Comparison of ENCODE assay signal across 15 cellular contexts in the genomic region with DNA sequence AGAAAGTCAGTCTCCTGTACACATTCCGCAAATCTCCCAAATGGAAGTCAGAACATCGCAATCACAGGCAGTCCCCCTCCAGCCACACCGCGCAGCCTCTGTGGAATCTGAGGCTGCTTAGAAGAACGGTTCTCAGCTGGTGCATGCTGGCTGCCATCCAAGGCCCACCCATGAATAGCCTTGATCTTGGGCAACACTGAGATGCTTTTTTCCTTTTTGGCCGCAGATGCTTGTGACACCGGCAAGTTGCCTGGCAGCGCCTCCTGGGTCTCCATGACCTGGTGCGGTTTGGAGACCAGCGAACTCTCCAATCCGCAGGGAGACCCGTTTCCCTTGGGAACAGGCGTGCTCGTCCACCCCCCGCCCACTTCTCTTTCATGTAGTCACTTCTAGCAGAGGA.
DNase-seq lines count a peak whose midpoint lies in the region; ATAC-seq and TF ChIP-seq lines count a peak whose summit lies in the region.
"Had no signal": no experiment of that assay in that cellular context is flagged by ENCODE, and none has a peak within 500 bp of the region (broad histone marks: within the 10 kb centered on the region; RNA-seq: fewer than 3 reads in every experiment).

No MANE protein-coding gene starts in this region.

- ATAC-seq in HG03571 (IDR thresholded peaks at IDR 0.05; ENCODE audit: unreplicated experiment), result no peak
- ATAC-seq: stimulated activated naive B cell treated with anti-CD40 and anti-IgM and Interleukin-4, amounts not matched to agents 10 μg/mL and 1 μg/mL and 100 μg/mL, for 72 hours had no signal

- DNase-seq in EL (peak; percentile 9), NCI-H2196 treated with DMSO at 0.1 percent for 48 hours (lab: John Stamatoyannopoulos, UW; ENCODE audit: unreplicated experiment) (peak; percentile 11), fibroblast of mammary gland (ENCODE audit: low read depth) (peak; percentile 45), pons (ENCODE audit: low spot score) (peak; percentile 23), cerebellar nuclear complex (lab: John Stamatoyannopoulos, UW) (no peak)
- DNase-seq in stimulated activated CD4-positive, alpha-beta T cell treated with anti-CD3 and anti-CD28 coated beads, Interleukin-4, amount 100 ng/mL, for 4 hours, result no peak
- DNase-seq: activated effector memory CD4-positive, alpha-beta T cell treated with anti-CD3 and anti-CD28 coated beads, Interleukin-2, amount 50 U/mL, for 16 hours; mesenchymal stem cell; MV-4-11; NCI-H510A; stimulated activated naive B cell treated with anti-CD40 and anti-IgM and Interleukin-4, amounts not matched to agents 10 μg/mL and 1 μg/mL and 100 μg/mL, for 72 hours; WERI-Rb-1 had no signal

- no peak for TF ChIP-seq CTCF in fibroblast of mammary gland (conservative IDR thresholded peaks at IDR 0.05; ENCODE audit: control insufficient read depth, insufficient read depth, low read depth, low read length)

- H3K4me3 ChIP-seq in fibroblast of mammary gland (ENCODE audit: control insufficient read depth, low read depth, low read length), result no peak overlapping the region
- H3K4me3 ChIP-seq: HAP-1, skin epidermis had no signal

Comparison
In these comparisons a context has a peak if more than half of its experiments do, and no peak if none do; other contexts are left out.
1. DNase-seq: peak in EL (single experiment), NCI-H2196 treated with DMSO at 0.1 percent for 48 hours (single experiment), fibroblast of mammary gland (single experiment) and pons (single experiment); none in cerebellar nuclear complex (0 of 2) and stimulated activated CD4-positive, alpha-beta T cell treated with anti-CD3 and anti-CD28 coated beads, Interleukin-4, amount 100 ng/mL, for 4 hours (0 of 2).